ENCODE assay signal across 7 cellular contexts in the genomic region with DNA sequence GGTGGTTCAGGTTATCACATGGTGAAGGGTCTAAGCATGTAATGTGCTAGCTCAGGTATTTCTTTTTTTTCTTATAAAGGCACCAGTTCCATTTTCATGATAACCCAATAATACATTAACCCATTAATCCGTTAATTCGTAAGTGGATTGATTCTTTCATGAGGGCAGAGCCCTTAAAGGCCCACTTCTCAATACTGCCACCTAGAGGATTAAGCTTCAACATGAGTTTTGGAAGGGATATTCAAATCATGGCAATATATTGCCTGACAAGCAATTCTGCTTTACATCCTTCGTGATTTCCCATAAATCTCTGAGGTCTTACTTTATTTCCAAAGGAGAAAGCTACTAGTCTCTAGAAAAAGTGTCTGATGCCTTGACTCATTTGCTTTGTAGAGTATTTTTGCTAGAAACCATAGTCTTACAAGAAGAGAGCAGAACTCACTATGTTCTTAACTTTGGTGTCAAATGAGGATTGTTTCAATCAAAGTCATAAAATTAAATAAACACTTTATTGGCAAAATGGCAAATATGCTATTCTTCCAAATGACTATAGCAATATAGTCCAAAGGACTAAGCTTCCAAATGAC.
A peak's percentile ranks its signal among the peaks of the same experiment; 100 is the strongest.
DNase-seq lines count a peak whose midpoint lies in the region; ATAC-seq, FAIRE-seq and TF ChIP-seq lines count a peak whose summit lies in the region.

No MANE protein-coding gene starts in this region.

- H3K4me3 ChIP-seq in GM12878 (no peak overlapping the region), liver (ENCODE audit: low read depth in 1 of 3, low read length in 3 of 3) (no peak overlapping the region)

- no peaks in the 10 kb centered on the region for H4K20me1 ChIP-seq in GM12878 (ENCODE audit: control insufficient read depth, insufficient read depth)

- no peak overlapping the region for H2AFZ ChIP-seq in GM12878 (ENCODE audit: control insufficient read depth, low read depth, low read length)

- no peaks in the 10 kb centered on the region for H3K79me2 ChIP-seq in GM12878 (ENCODE audit: control insufficient read depth, insufficient read depth, low read length)

- CTCF ChIA-PET in GM12878 (lab: Yijun Ruan, JAX): interaction anchor here (0.7 to 3.4 kb wide), 34 partner anchors 9 to 504 kb away, joined by 3 to 22 read pairs (median 5); no protein-coding TSS in a partner anchor

- no peak overlapping the region for H3K27ac ChIP-seq in GM12878 (ENCODE audit: control insufficient read depth, insufficient read depth)
- H3K27ac ChIP-seq in liver (ENCODE audit: low read depth in 1 of 2, low read length in 2 of 2): no peak overlapping the region

- no TSS peak for BruUV-seq in GM12878 (replicated peaks; lab: Mats Ljungman, UMichigan)

- H3K4me2 ChIP-seq in GM12878 (ENCODE audit: control insufficient read depth, insufficient read depth): no peak overlapping the region

- peak; percentile 49 for FAIRE-seq in GM12878 (lab: Jason Lieb, UNC)

- RAD21 ChIA-PET in GM12878 (lab: Charles Lee; ENCODE audit: unreplicated experiment): interaction anchor here (1.0 to 1.2 kb wide), 4 partner anchors 298 to 504 kb away, joined by 3 to 5 read pairs (median 4); no protein-coding TSS in a partner anchor

- H3K27me3 ChIP-seq in GM12878 (replicated peaks in 1 of 2; ENCODE audit: control insufficient read depth in 2 of 2, insufficient read depth in 2 of 2, low read length in 1 of 2) (no peaks in the 10 kb centered on the region), liver (ENCODE audit: control insufficient read depth in 4 of 4, insufficient read depth in 4 of 4, low read length in 3 of 4) (peaks cover 0 to 4% (median 1%) of the 10 kb centered on the region in 4 donors)

- no peaks in the 10 kb centered on the region for H3K9me3 ChIP-seq in GM12878 (replicated peaks; ENCODE audit: control insufficient read depth, insufficient read depth, low read length)
- H3K9me3 ChIP-seq in liver (ENCODE audit: control insufficient read depth in 4 of 4, low read length in 3 of 4): no peaks in the 10 kb centered on the region

- POLR2A ChIA-PET in GM12878 (lab: Charles Lee): interaction anchor here (0.5 kb wide), 1 partner anchor 590 kb away, joined by 3 read pairs; no protein-coding TSS in a partner anchor

- TF ChIP-seq POLR2A in GM12878 (IDR thresholded peaks at IDR 0.05; ENCODE audit: low read depth, low read length): no peak

- ATAC-seq in HG02938 (IDR thresholded peaks at IDR 0.05; ENCODE audit: unreplicated experiment) (peak; percentile 73), GM12878 (peak; percentile 76)

- no peaks in the 10 kb centered on the region for H3K4me1 ChIP-seq in GM12878 (ENCODE audit: control insufficient read depth, insufficient read depth, low read length)
- no peaks in the 10 kb centered on the region for H3K4me1 ChIP-seq in liver (ENCODE audit: control insufficient read depth in 4 of 4, insufficient read depth in 4 of 4, low read length in 3 of 4)

- no peaks in the 10 kb centered on the region for H3K36me3 ChIP-seq in GM12878 (ENCODE audit: control insufficient read depth in 2 of 2, insufficient read depth in 2 of 2, low read length in 1 of 2)
- no peaks in the 10 kb centered on the region for H3K36me3 ChIP-seq in liver (ENCODE audit: control insufficient read depth in 4 of 4, insufficient read depth in 3 of 4, low read depth in 1 of 4, low read length in 3 of 4)

- TF ChIP-seq CTCF in GM13977 (IDR thresholded peaks at IDR 0.05; ENCODE audit: extremely low read depth, insufficient read depth, missing control alignments) (peak; percentile 68), GM12878 (IDR thresholded peaks at IDR 0.05 in 2 of 3, conservative IDR thresholded peaks at IDR 0.05 in 1 of 3; ENCODE audit: control insufficient read depth in 2 of 3, extremely low read depth in 1 of 3, insufficient read depth in 1 of 3, low read depth in 3 of 3, low read length in 3 of 3) (peak; percentile 59 to 67 (median 66)), liver (IDR thresholded peaks at IDR 0.05; ENCODE audit: low read depth, low read length, missing input control) (peak; percentile 63)

- H3K9ac ChIP-seq in GM12878 (ENCODE audit: control insufficient read depth, insufficient read depth, low read length): no peak overlapping the region
- H3K9ac ChIP-seq in liver (ENCODE audit: low read depth in 1 of 2, low read length in 2 of 2): no peak overlapping the region

- in situ Hi-C loops in GM13977 (cut with MboI; ENCODE audit: low pct_unique_long_range_greater_than_20kb, low sequenced_read_pairs, unreplicated experiment) (loop anchor here (25.0 kb wide), 1 partner anchor 287 kb away; no protein-coding TSS in a partner anchor), GM12878 (cut with MboI) (loop anchor here (5.0 to 10.0 kb wide), 2 partner anchors 297 to 435 kb away; no protein-coding TSS in a partner anchor)

- SMC1A ChIA-PET in GM12878 (lab: Charles Lee; ENCODE audit: uncharacterized antibody, unreplicated experiment): interaction anchor here (1.0 kb wide), 1 partner anchor 11 kb away, joined by 3 read pairs; no protein-coding TSS in a partner anchor

- intact Hi-C loops in GM12878 (cut with micrococcal nuclease; ENCODE audit: unreplicated experiment): loop anchor here (1.0 kb wide), 1 partner anchor 298 kb away; no protein-coding TSS in a partner anchor

- TF ChIP-seq EP300 in GM12878 (IDR thresholded peaks at IDR 0.05; ENCODE audit: borderline replicate concordance in 1 of 2, control insufficient read depth in 1 of 2, low read depth in 2 of 2, low read length in 2 of 2): no peak

- TF ChIP-seq RAD21 in GM12878 (IDR thresholded peaks at IDR 0.05; ENCODE audit: insufficient read depth, low read depth, low read length) (peak; percentile 60), liver (IDR thresholded peaks at IDR 0.05) (peak; percentile 81 to 86)

- WGBS in GM12878 (ENCODE audit: insufficient coverage, insufficient replicate concordance, low lambda C conversion rate, missing lambda C conversion rate): 0% methylated on average over 3 of the region's 3 CpGs
- 7% methylated on average over 3 of the region's 3 CpGs for WGBS in liver

- peak; percentile 39 for DNase-seq in GM13977 (ENCODE audit: low spot score)
- DNase-seq in NCI-H2227 (lab: John Stamatoyannopoulos, UW; ENCODE audit: unreplicated experiment): peak; percentile 56
- no peak for DNase-seq in GM12878 (ENCODE audit: low read depth, low spot score)
- no peak for DNase-seq in mucosa of gallbladder (ENCODE audit: low spot score)
- no peak for DNase-seq in cerebellar nuclear complex (lab: John Stamatoyannopoulos, UW)

TF ChIP-seq in GM12878, 131 proteins besides CTCF, POLR2A, EP300 and RAD21:
- TF ChIP-seq SMC3 (IDR thresholded peaks at IDR 0.05; ENCODE audit: borderline replicate concordance, low read length) (peak; percentile 59; the same call in 1 of the 2 replicates), BMI1 (IDR thresholded peaks at IDR 0.05; ENCODE audit: borderline replicate concordance) (no peak), NR2C1 (IDR thresholded peaks at IDR 0.05) (no peak), NFYA (IDR thresholded peaks at IDR 0.05; ENCODE audit: borderline replicate concordance, low read depth, low read length) (no peak), GATAD2B (conservative IDR thresholded peaks at IDR 0.05; ENCODE audit: low read depth) (no peak)

TF ChIP-seq in liver, 16 proteins besides CTCF, POLR2A, EP300 and RAD21:
- TF ChIP-seq FOXA1 (IDR thresholded peaks at IDR 0.05) (no peak), YY1 (IDR thresholded peaks at IDR 0.05) (no peak), ATF3 (IDR thresholded peaks at IDR 0.05) (no peak), RXRA (IDR thresholded peaks at IDR 0.05) (no peak), SP1 (IDR thresholded peaks at IDR 0.05) (no peak), HNF4G (IDR thresholded peaks at IDR 0.05) (no peak), JUND (IDR thresholded peaks at IDR 0.05) (no peak), FOXA2 (IDR thresholded peaks at IDR 0.05) (no peak)
- TF ChIP-seq, protein P1, sequence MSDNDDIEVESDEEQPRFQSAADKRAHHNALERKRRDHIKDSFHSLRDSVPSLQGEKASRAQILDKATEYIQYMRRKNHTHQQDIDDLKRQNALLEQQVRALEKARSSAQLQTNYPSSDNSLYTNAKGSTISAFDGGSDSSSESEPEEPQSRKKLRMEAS (IDR thresholded peaks at IDR 0.05): no peak
- TF ChIP-seq, protein P2, sequence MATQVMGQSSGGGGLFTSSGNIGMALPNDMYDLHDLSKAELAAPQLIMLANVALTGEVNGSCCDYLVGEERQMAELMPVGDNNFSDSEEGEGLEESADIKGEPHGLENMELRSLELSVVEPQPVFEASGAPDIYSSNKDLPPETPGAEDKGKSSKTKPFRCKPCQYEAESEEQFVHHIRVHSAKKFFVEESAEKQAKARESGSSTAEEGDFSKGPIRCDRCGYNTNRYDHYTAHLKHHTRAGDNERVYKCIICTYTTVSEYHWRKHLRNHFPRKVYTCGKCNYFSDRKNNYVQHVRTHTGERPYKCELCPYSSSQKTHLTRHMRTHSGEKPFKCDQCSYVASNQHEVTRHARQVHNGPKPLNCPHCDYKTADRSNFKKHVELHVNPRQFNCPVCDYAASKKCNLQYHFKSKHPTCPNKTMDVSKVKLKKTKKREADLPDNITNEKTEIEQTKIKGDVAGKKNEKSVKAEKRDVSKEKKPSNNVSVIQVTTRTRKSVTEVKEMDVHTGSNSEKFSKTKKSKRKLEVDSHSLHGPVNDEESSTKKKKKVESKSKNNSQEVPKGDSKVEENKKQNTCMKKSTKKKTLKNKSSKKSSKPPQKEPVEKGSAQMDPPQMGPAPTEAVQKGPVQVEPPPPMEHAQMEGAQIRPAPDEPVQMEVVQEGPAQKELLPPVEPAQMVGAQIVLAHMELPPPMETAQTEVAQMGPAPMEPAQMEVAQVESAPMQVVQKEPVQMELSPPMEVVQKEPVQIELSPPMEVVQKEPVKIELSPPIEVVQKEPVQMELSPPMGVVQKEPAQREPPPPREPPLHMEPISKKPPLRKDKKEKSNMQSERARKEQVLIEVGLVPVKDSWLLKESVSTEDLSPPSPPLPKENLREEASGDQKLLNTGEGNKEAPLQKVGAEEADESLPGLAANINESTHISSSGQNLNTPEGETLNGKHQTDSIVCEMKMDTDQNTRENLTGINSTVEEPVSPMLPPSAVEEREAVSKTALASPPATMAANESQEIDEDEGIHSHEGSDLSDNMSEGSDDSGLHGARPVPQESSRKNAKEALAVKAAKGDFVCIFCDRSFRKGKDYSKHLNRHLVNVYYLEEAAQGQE (IDR thresholded peaks at IDR 0.05): no peak

Comparison
In these comparisons a context has a peak if more than half of its experiments do, and no peak if none do; other contexts are left out.
1. DNase-seq: peak in GM13977 (single experiment) and NCI-H2227 (single experiment); none in GM12878 (single experiment), mucosa of gallbladder (single experiment) and cerebellar nuclear complex (0 of 2).
2. Peak in every context shown above with its lines, with median percentiles within 50 percentile points of each other: CTCF ChIP-seq.